ENCODE assay signal across 1 cellular context in genomic region chr3:186593862-186594261, GRCh38.
A peak's percentile ranks its signal among the peaks of the same experiment; 100 is the strongest.
TF ChIP-seq lines count a peak whose summit lies in the region.

No MANE protein-coding gene starts in this region.

TF ChIP-seq in HepG2, 621 proteins besides CTCF, POLR2A, EP300 and RAD21 (continued from another document and continues in another):
- peak; percentile 4; the same call in 1 of the 2 replicates for TF ChIP-seq ZSCAN5A (CRISPR knock-in tag; IDR thresholded peaks at IDR 0.05; ENCODE audit: borderline replicate concordance)
- TF ChIP-seq MED8 (CRISPR knock-in tag; IDR thresholded peaks at IDR 0.05; ENCODE audit: insufficient replicate concordance): peak; percentile 29
- TF ChIP-seq PITX1 (CRISPR knock-in tag; IDR thresholded peaks at IDR 0.05): 0 out of 2 replicates have a peak, but pooled peaks have one; percentile 40
- TF ChIP-seq ATF1 (CRISPR knock-in tag; IDR thresholded peaks at IDR 0.05): no peak
- no peak for TF ChIP-seq ZXDC (CRISPR knock-in tag; IDR thresholded peaks at IDR 0.05)
- 0 out of 2 replicates have a peak, but pooled peaks have one; percentile 23 for TF ChIP-seq PRDM10 (CRISPR knock-in tag; IDR thresholded peaks at IDR 0.05; ENCODE audit: low read depth)
- TF ChIP-seq ZMYM4 (CRISPR knock-in tag; IDR thresholded peaks at IDR 0.05): 0 out of 2 replicates have a peak, but pooled peaks have one; percentile 16
- 0 out of 2 replicates have a peak, but pooled peaks have one; percentile 35 for TF ChIP-seq POLR2G (IDR thresholded peaks at IDR 0.05; ENCODE audit: low read depth, low read length)
- peak; percentile 79 for TF ChIP-seq NFYB (CRISPR knock-in tag; IDR thresholded peaks at IDR 0.05)
- TF ChIP-seq HIVEP1 (CRISPR knock-in tag; IDR thresholded peaks at IDR 0.05): no peak
- 0 out of 2 replicates have a peak, but pooled peaks have one; percentile 34 for TF ChIP-seq NCOA1 (CRISPR knock-in tag; IDR thresholded peaks at IDR 0.05)
- TF ChIP-seq GATAD2A (CRISPR knock-in tag; IDR thresholded peaks at IDR 0.05): peak; percentile 52; the same call in 1 of the 2 replicates
- no peak for TF ChIP-seq SNAPC4 (CRISPR knock-in tag; IDR thresholded peaks at IDR 0.05)
- TF ChIP-seq FOXO4 (CRISPR knock-in tag; conservative IDR thresholded peaks at IDR 0.05): no peak
- TF ChIP-seq DNMT3B (CRISPR knock-in tag; conservative IDR thresholded peaks at IDR 0.05): peak; percentile 50; the same call in 1 of the 2 replicates
- TF ChIP-seq BCL6 (CRISPR knock-in tag; IDR thresholded peaks at IDR 0.05): 0 out of 2 replicates have a peak, but pooled peaks have one; percentile 30
- peak; percentile 82; the same call in 1 of the 2 replicates for TF ChIP-seq MED1 (CRISPR knock-in tag; IDR thresholded peaks at IDR 0.05)
- TF ChIP-seq NCOR1 (IDR thresholded peaks at IDR 0.05; ENCODE audit: borderline replicate concordance, low read length): peak; percentile 74; the same call in 1 of the 2 replicates
- no peak for TF ChIP-seq MLX (CRISPR knock-in tag; IDR thresholded peaks at IDR 0.05)
- TF ChIP-seq KLF16 (CRISPR knock-in tag; IDR thresholded peaks at IDR 0.05): 0 out of 4 replicates have a peak, but pooled peaks of 1 of the 2 experiments have one; percentile 11
- no peak for TF ChIP-seq ZNF572 (CRISPR knock-in tag; IDR thresholded peaks at IDR 0.05)
- no peak for TF ChIP-seq KAT8 (CRISPR knock-in tag; IDR thresholded peaks at IDR 0.05)
- no peak for TF ChIP-seq ZFAT (CRISPR knock-in tag; conservative IDR thresholded peaks at IDR 0.05)
- TF ChIP-seq HNF4G (IDR thresholded peaks at IDR 0.05; ENCODE audit: borderline replicate concordance, low read depth, low read length): peak; percentile 81
- no peak; the same call in 1 of the 2 replicates for TF ChIP-seq HNF4G (CRISPR knock-in tag; IDR thresholded peaks at IDR 0.05; ENCODE audit: borderline replicate concordance, low read depth)
- TF ChIP-seq ARID5B (CRISPR knock-in tag; IDR thresholded peaks at IDR 0.05): peak; percentile 62
- TF ChIP-seq PPARG (CRISPR knock-in tag; conservative IDR thresholded peaks at IDR 0.05): no peak
- TF ChIP-seq SOX6 (IDR thresholded peaks at IDR 0.05): no peak
- peak; percentile 39 for TF ChIP-seq SOX6 (CRISPR knock-in tag; IDR thresholded peaks at IDR 0.05)
- TF ChIP-seq RBFOX2 (IDR thresholded peaks at IDR 0.05; ENCODE audit: low read depth, low read length): peak; percentile 13; the same call in 1 of the 2 replicates
- 0 out of 2 replicates have a peak, but pooled peaks have one; percentile 2 for TF ChIP-seq TFAP4 (IDR thresholded peaks at IDR 0.05; ENCODE audit: borderline replicate concordance, low read depth)
